Comparison of ENCODE assay signal across 14 cellular contexts in genomic region chr4:182825786-182826185, GRCh38.
"Had no signal": no experiment of that assay in that cellular context is flagged by ENCODE, and none has a peak within 500 bp of the region (broad histone marks: within the 10 kb centered on the region; RNA-seq: fewer than 3 reads in every experiment).

No MANE protein-coding gene starts in this region.

- H3K27ac ChIP-seq: cardiac muscle cell, heart right ventricle, psoas muscle, sigmoid colon, transverse colon, WERI-Rb-1 had no signal

- H3K4me3 ChIP-seq: cardiac muscle cell, heart right ventricle, psoas muscle, sigmoid colon, transverse colon had no signal

- H3K27me3 ChIP-seq: cardiac muscle cell, sigmoid colon, transverse colon had no signal

- H3K4me1 ChIP-seq: heart right ventricle, psoas muscle, sigmoid colon, transverse colon had no signal

- ATAC-seq: heart right ventricle, psoas muscle had no signal

- H3K9me3 ChIP-seq: heart right ventricle, psoas muscle, sigmoid colon, transverse colon had no signal

- DNase-seq: activated CD4-positive, alpha-beta T cell treated with anti-CD3 and anti-CD28 coated beads for 4 hours; activated CD8-positive, alpha-beta memory T cell treated with anti-CD3 and anti-CD28 coated beads, Interleukin-2, amount 50 U/mL, for 48 hours; activated naive CD8-positive, alpha-beta T cell treated with anti-CD3 and anti-CD28 coated beads, Interleukin-2, amount 50 U/mL, for 24 hours; effector CD8-positive, alpha-beta T cell; heart right ventricle; kidney glomerular epithelial cell; midbrain; nucleus accumbens; psoas muscle; sigmoid colon; stimulated activated naive B cell treated with anti-CD40 and anti-IgM and Interleukin-4, amounts not matched to agents 10 μg/mL and 1 μg/mL and 100 μg/mL, for 72 hours; transverse colon had no signal

- H3K36me3 ChIP-seq: cardiac muscle cell, heart right ventricle, sigmoid colon, transverse colon, WERI-Rb-1 had no signal
